25 cellular contexts compared by ENCODE assay signal in genomic region chr6:116444575-116444974, GRCh38. TPM values are rescaled to one million over a fixed set of nuclear protein-coding genes. Genes with fewer than 3 reads are reported as not detected.
DNase-seq lines count a peak whose midpoint lies in the region; ATAC-seq, FAIRE-seq and TF ChIP-seq lines count a peak whose summit lies in the region.
"Had no signal": no experiment of that assay in that cellular context is flagged by ENCODE, and none has a peak within 500 bp of the region (broad histone marks: within the 10 kb centered on the region; RNA-seq: fewer than 3 reads in every experiment).

No MANE protein-coding gene starts in this region.

- peak overlapping the region; percentile 72 for H3K23ac ChIP-seq in IMR-90 (ENCODE audit: low read depth, low read length)

- H3K4me1 Mint-ChIP-seq in CD14-positive monocyte: peaks cover 48% of the 10 kb centered on the region

- dilution Hi-C loops in IMR-90 (cut with HindIII; ENCODE audit: low sequenced_read_pairs, unreplicated experiment): no loop called here
- dilution Hi-C loops in keratinocyte (cut with MboI; ENCODE audit: extremely low pct_ligation_motif_present, low sequenced_read_pairs): no loop called here

- H3K9me1 ChIP-seq in IMR-90 (ENCODE audit: insufficient read depth, low read length) (peaks cover 16% of the 10 kb centered on the region), keratinocyte (ENCODE audit: control insufficient read depth, extremely low read depth, insufficient read depth, low read length) (no peaks in the 10 kb centered on the region)

- no peak overlapping the region for H3K56ac ChIP-seq in IMR-90 (ENCODE audit: extremely low read depth, insufficient read depth, low read length)

- BruUV-seq in IMR-90 (replicated peaks; lab: Mats Ljungman, UMichigan): no TSS peak

- H2AFZ ChIP-seq in IMR-90 (replicated peaks; ENCODE audit: low read length, poor library complexity): no peak overlapping the region
- no peak overlapping the region for H2AFZ ChIP-seq in keratinocyte (ENCODE audit: control insufficient read depth, low read length)

- no peaks in the 10 kb centered on the region for H3K79me2 ChIP-seq in keratinocyte (ENCODE audit: control insufficient read depth, insufficient read depth, low read length)

- H3K4me1 ChIP-seq in IMR-90 (ENCODE audit: control insufficient read depth, insufficient read depth, low read length) (peaks cover 12% of the 10 kb centered on the region), keratinocyte (ENCODE audit: control insufficient read depth, extremely low read depth, insufficient read depth, low read length) (peaks cover 22% of the 10 kb centered on the region)

- no peaks in the 10 kb centered on the region; the same call in 1 of the 2 replicates for H3K36me3 ChIP-seq in IMR-90 (ENCODE audit: control insufficient read depth, insufficient read depth, low read length)
- no peaks in the 10 kb centered on the region for H3K36me3 ChIP-seq in keratinocyte (ENCODE audit: control insufficient read depth in 2 of 2, extremely low read depth in 1 of 2, insufficient read depth in 2 of 2, low read length in 2 of 2)
- H3K36me3 ChIP-seq: thyroid gland, WERI-Rb-1 had no signal

- H2BK15ac ChIP-seq in IMR-90 (ENCODE audit: low read depth, low read length): peak overlapping the region; percentile 84; the same call in 2 of the 3 replicates

- H4K5ac ChIP-seq in IMR-90 (ENCODE audit: low read depth, low read length): 0 out of 2 replicates have a peak overlapping the region, but pooled peaks have one; percentile 15

- in situ Hi-C loops in IMR-90 (cut with MboI; ENCODE audit: low sequenced_read_pairs): loop anchor here (25.0 kb wide), 1 partner anchor 157 kb away; the partner anchor contains the start of gene TSPYL1

- H3K9me3 ChIP-seq in IMR-90 (ENCODE audit: control insufficient read depth, insufficient read depth, low read length): no peaks in the 10 kb centered on the region
- no peaks in the 10 kb centered on the region for H3K9me3 ChIP-seq in keratinocyte (ENCODE audit: control insufficient read depth, low read depth, low read length)
- H3K9me3 ChIP-seq: mucosa of descending colon, SK-N-SH, thyroid gland had no signal

- peaks cover 0 to 2% (median 0%) of the 10 kb centered on the region in 3 donors for H3K27me3 Mint-ChIP-seq in CD14-positive monocyte (ENCODE audit: low read depth in 3 of 3)

- H3K4me3 Mint-ChIP-seq in CD14-positive monocyte: no peak overlapping the region

- peak overlapping the region; percentile 24; the same call in 1 of the 2 replicates for H3K14ac ChIP-seq in IMR-90 (replicated peaks; ENCODE audit: low read depth, low read length)

- TF ChIP-seq POLR2A in GM12892 (IDR thresholded peaks at IDR 0.05; ENCODE audit: low read depth, low read length) (no peak), IMR-90 (IDR thresholded peaks at IDR 0.05; ENCODE audit: low read depth, low read length) (no peak)

- H3K4ac ChIP-seq in IMR-90 (ENCODE audit: low read depth, low read length): peak overlapping the region; percentile 39

- no peaks in the 10 kb centered on the region for H3K36me3 Mint-ChIP-seq in CD14-positive monocyte
- H3K36me3 Mint-ChIP-seq: activated naive CD4-positive, alpha-beta T cell treated with anti-CD3 and anti-CD28 coated beads, Interleukin-2, amount 50 U/mL, for 72 hours had no signal

- H3K4me2 ChIP-seq in IMR-90 (ENCODE audit: low read depth, low read length) (no peak overlapping the region), keratinocyte (ENCODE audit: control insufficient read depth, extremely low read depth, insufficient read depth, low read depth, low read length) (no peak overlapping the region)
- H3K4me2 ChIP-seq: SK-N-SH had no signal

- no peak overlapping the region for H2AK9ac ChIP-seq in IMR-90 (replicated peaks; ENCODE audit: low read depth, low read length, poor library complexity)

- peak overlapping the region; percentile 49; the same call in 1 of the 2 replicates for H2BK20ac ChIP-seq in IMR-90 (ENCODE audit: low read depth, low read length)

- peak overlapping the region; percentile 43; the same call in 1 of the 2 replicates for H4K91ac ChIP-seq in IMR-90 (ENCODE audit: insufficient read depth, low read depth, low read length)

- no peak overlapping the region for H3K9ac ChIP-seq in IMR-90 (ENCODE audit: low read depth, low read length)
- no peak overlapping the region for H3K9ac ChIP-seq in keratinocyte (ENCODE audit: control insufficient read depth, extremely low read depth, insufficient read depth, low read length)
- H3K9ac ChIP-seq: SK-N-SH had no signal

- peak overlapping the region; percentile 64 for H2BK120ac ChIP-seq in IMR-90 (ENCODE audit: low read depth, low read length)

- H3K27ac Mint-ChIP-seq in CD14-positive monocyte: peak overlapping the region in 4 of 7 donors; percentile 16 to 47 (median 28)
- H3K27ac Mint-ChIP-seq: activated naive CD4-positive, alpha-beta T cell treated with anti-CD3 and anti-CD28 coated beads, Interleukin-2, amount 50 U/mL, for 72 hours; activated T-helper 2 cell treated with anti-CD3 and anti-CD28 coated beads, Interferon-gamma antibody, Interleukin-2, Interleukin-4, amounts not matched to agents 10 μg/mL and 5 μg/mL and 100 μg/mL, durations not matched to agents 14 hours and 24 hours and 36 hours had no signal

- TF ChIP-seq RAD21 in IMR-90 (IDR thresholded peaks at IDR 0.05; ENCODE audit: low read length): no peak

- peak overlapping the region; percentile 67; the same call in 1 of the 2 replicates for H2AK5ac ChIP-seq in IMR-90 (ENCODE audit: low read depth, low read length)

- ATAC-seq in IMR-90 (ENCODE audit: low read depth): no peak
- ATAC-seq: sciatic nerve had no signal

- peaks cover 5 to 16% of the 10 kb centered on the region in 2 experiments; a peak in 3 of 4 replicates for H3K79me1 ChIP-seq in IMR-90 (ENCODE audit: low read depth in 1 of 2, low read length in 2 of 2)

- peak overlapping the region; percentile 49 for H2BK5ac ChIP-seq in IMR-90 (ENCODE audit: low read depth, low read length, poor library complexity, severe bottlenecking)

- intact Hi-C loops in CD14-positive monocyte (cut with micrococcal nuclease): loop anchor here in 1 of 2 donors (10.0 kb wide), 2 partner anchors 90 to 150 kb away; no protein-coding TSS in a partner anchor
- intact Hi-C loops in IMR-90 (cut with micrococcal nuclease): loop anchor here (2.0 to 5.0 kb wide), 2 partner anchors 88 to 157 kb away; no protein-coding TSS in a partner anchor

- peaks cover 0 to 2% (median 0%) of the 10 kb centered on the region in 7 donors for H3K9me3 Mint-ChIP-seq in CD14-positive monocyte
- H3K9me3 Mint-ChIP-seq: activated naive CD4-positive, alpha-beta T cell treated with anti-CD3 and anti-CD28 coated beads, Interleukin-2, amount 50 U/mL, for 72 hours; activated T-helper 2 cell treated with anti-CD3 and anti-CD28 coated beads, Interferon-gamma antibody, Interleukin-2, Interleukin-4, amounts not matched to agents 10 μg/mL and 5 μg/mL and 100 μg/mL, durations not matched to agents 14 hours and 24 hours and 36 hours had no signal

- peak; percentile 14 for FAIRE-seq in GM12892 (lab: Jason Lieb, UNC)
- FAIRE-seq in keratinocyte (lab: Jason Lieb, UNC): peak; percentile 61
- FAIRE-seq: HTR-8/SVneo had no signal

- DNase-seq in CD14-positive monocyte (ENCODE audit: low spot score) (no peak), GM12892 (ENCODE audit: insufficient read length) (no peak), IMR-90 (no peak), keratinocyte (ENCODE audit: low read depth, low spot score) (no peak), RWPE1 (ENCODE audit: low spot score) (no peak), retina (no peak), D341Med (ENCODE audit: low spot score) (no peak), AG08396 (ENCODE audit: low spot score) (no peak)
- DNase-seq: activated CD4-positive, alpha-beta T cell treated with anti-CD3 and anti-CD28 coated beads, Interleukin-2, amount 50 U/mL, for 1 hour; central memory CD4-positive, alpha-beta T cell; DMS153; kidney; mucosa of descending colon; NCI-H1092; stimulated activated CD4-positive, alpha-beta T cell treated with anti-CD3 and anti-CD28 coated beads, Interleukin-15, amount 100 ng/mL, for 24 hours; stimulated activated naive CD8-positive, alpha-beta T cell treated with anti-CD3 and anti-CD28 coated beads, Interleukin-15, Interleukin-2, amounts not matched to agents 100 U/mL and 50 U/mL, for 24 hours; T-helper 9 cell; thyroid gland; WERI-Rb-1 had no signal

- WGBS in IMR-90 (ENCODE audit: extremely low coverage in 2 of 2, insufficient read length in 1 of 2), 2 experiments: no CpG with 5 or more reads among the region's 1 CpG

- peak overlapping the region; percentile 20; the same call in 1 of the 2 replicates for H3K18ac ChIP-seq in IMR-90 (ENCODE audit: low read depth, low read length)

- POLR2A ChIA-PET in IMR-90 (lab: Charles Lee; ENCODE audit: unreplicated experiment): no interaction called here
- POLR2A ChIA-PET in RWPE1 (lab: Yijun Ruan, JAX; ENCODE audit: low non-redundant PET): no interaction called here

- H3K4me3 ChIP-seq in IMR-90 (ENCODE audit: insufficient read depth, low read depth, low read length): no peak overlapping the region
- no peak overlapping the region for H3K4me3 ChIP-seq in keratinocyte (ENCODE audit: control insufficient read depth in 2 of 3, extremely low read depth in 1 of 3, insufficient read depth in 2 of 3, low read depth in 1 of 3, low read length in 3 of 3)
- H3K4me3 ChIP-seq: mucosa of descending colon, thyroid gland had no signal

- H4K20me1 ChIP-seq in IMR-90 (ENCODE audit: insufficient read depth, low read length) (peaks cover 3% of the 10 kb centered on the region; the same call in 1 of the 2 replicates), keratinocyte (ENCODE audit: control insufficient read depth, extremely low read depth, insufficient read depth, low read length) (no peaks in the 10 kb centered on the region)

- H3K27me3 ChIP-seq in IMR-90 (ENCODE audit: control insufficient read depth, insufficient read depth, low read length) (no peaks in the 10 kb centered on the region), keratinocyte (ENCODE audit: control insufficient read depth, extremely low read depth, insufficient read depth, low read length) (no peaks in the 10 kb centered on the region)
- H3K27me3 ChIP-seq: thyroid gland had no signal

- CTCF ChIA-PET in IMR-90 (lab: Yijun Ruan, JAX) (interaction anchor here (0.7 to 2.2 kb wide), 4 partner anchors 25 to 176 kb away, joined by 3 to 7 read pairs (median 6); no protein-coding TSS in a partner anchor), RWPE1 (lab: Yijun Ruan, JAX) (interaction anchor here (0.6 to 0.7 kb wide), 2 partner anchors 80 to 475 kb away, joined by 3 read pairs; no protein-coding TSS in a partner anchor)

- H3K27ac ChIP-seq in IMR-90 (ENCODE audit: insufficient read depth, low read length): no peak overlapping the region
- no peak overlapping the region for H3K27ac ChIP-seq in keratinocyte (ENCODE audit: control insufficient read depth, insufficient read depth, low read length)
- H3K27ac ChIP-seq in RWPE1: no peak overlapping the region
- H3K27ac ChIP-seq: thyroid gland, WERI-Rb-1 had no signal

- TF ChIP-seq CTCF in CD14-positive monocyte (IDR thresholded peaks at IDR 0.05) (no peak), IMR-90 (conservative IDR thresholded peaks at IDR 0.05; ENCODE audit: low read depth, low read length) (no peak), keratinocyte (optimal IDR thresholded peaks at IDR 0.05 in 1 of 3, IDR thresholded peaks at IDR 0.05 in 1 of 3, conservative IDR thresholded peaks at IDR 0.05 in 1 of 3; ENCODE audit: extremely low read depth in 1 of 3, insufficient read depth in 2 of 3, low read length in 3 of 3) (no peak), RWPE1 (conservative IDR thresholded peaks at IDR 0.05; ENCODE audit: low read depth) (no peak)

- H4K8ac ChIP-seq in IMR-90 (ENCODE audit: low read depth in 2 of 2, low read length in 2 of 2): peak overlapping the region; percentile 17 to 30; a peak in 2 of 4 replicates

RNA-seq across cellular contexts. Expression of gene CALHM6, which starts 16.6 kb away (rescaled TPM):
- polyA plus RNA-seq in CD14-positive monocyte: 100 to 1,000 TPM; 261 to 367 TPM
- 34.9 TPM for polyA plus RNA-seq in GM12892 (2012; ENCODE audit: missing spikeins)
- 0.72 and 0.83 TPM in 2 replicates for total RNA-seq in IMR-90 (2012; rRNA removed)
- polyA plus RNA-seq in IMR-90 (2012; rRNA removed): 1.1 and 1.5 TPM in 2 replicates
- polyA plus RNA-seq in IMR-90 (2012; cell fraction: cytosol; rRNA removed): 1.4 and 1.8 TPM in 2 replicates
- 0.30 and 0.62 TPM in 2 replicates for polyA plus RNA-seq in IMR-90 (2012; cell fraction: nucleus; rRNA removed; ENCODE audit: low replicate concordance)
- 0.47 to 0.59 TPM (median 0.51 TPM) in 3 replicates for polyA plus RNA-seq in keratinocyte
- polyA plus RNA-seq in keratinocyte (2011; ENCODE audit: low read depth): 2.9 TPM
- polyA plus RNA-seq in keratinocyte (2011; cell fraction: cytosol; rRNA removed): 0.82 and 1.7 TPM in 2 replicates
- 0.42 and 0.47 TPM in 2 replicates for polyA plus RNA-seq in keratinocyte (2011; cell fraction: nucleus; rRNA removed)
- polyA plus RNA-seq in keratinocyte (2012; ENCODE audit: low replicate concordance): 0.81 and 1.1 TPM in 2 replicates
- not detected in 3 replicates for polyA minus RNA-seq in keratinocyte
- not detected for polyA minus RNA-seq in keratinocyte (2011; cell fraction: cytosol; rRNA and poly(A)+ RNA removed)
- polyA minus RNA-seq in keratinocyte (2011; cell fraction: nucleus; rRNA and poly(A)+ RNA removed): 0.53 and 0.62 TPM in 2 replicates
- total RNA-seq: astrocyte had no signal

Comparison
In these comparisons a context has a peak if more than half of its experiments do, and no peak if none do; other contexts are left out.
1. RNA of gene CALHM6, which starts 16.6 kb away (polyA plus RNA-seq): 261 to 367 TPM in CD14-positive monocyte; 0.30 to 1.8 TPM in IMR-90 and 0.42 to 2.9 TPM in keratinocyte; every median in the first group is over 10 times any median in the second.